Comparison of ENCODE assay signal across 8 cellular contexts in the genomic region with DNA sequence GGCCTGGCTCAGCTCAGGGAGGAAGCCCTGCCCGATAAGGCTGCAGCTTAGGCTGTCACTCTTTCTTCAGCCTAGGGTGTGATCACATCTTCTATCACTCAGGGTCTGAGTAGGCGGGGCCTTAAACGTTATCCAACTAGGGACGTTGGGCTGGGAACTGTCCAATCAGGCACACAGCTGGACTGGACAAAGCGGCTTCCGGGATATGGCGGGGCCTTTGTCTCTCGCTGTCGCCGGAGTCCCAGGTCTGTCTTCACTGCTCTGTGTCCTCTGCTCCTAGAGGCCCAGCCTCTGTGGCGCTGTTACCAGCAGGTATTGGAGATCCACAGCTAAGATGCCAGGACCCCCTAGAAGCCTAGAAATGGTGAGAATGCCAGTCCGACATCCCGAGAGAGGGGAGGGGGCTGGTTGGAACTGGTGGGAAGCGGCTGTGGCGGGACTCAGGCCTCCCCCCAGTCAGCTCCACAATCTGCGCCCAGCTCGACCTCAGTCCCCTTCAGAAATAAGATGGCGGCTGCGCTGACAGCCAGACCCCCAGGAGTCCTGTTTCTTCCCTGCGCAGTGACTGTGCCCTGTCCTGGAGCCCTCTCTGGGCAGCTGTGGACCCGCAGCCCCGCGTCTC. TPM values are rescaled to one million over a fixed set of nuclear protein-coding genes. Genes with fewer than 3 reads are reported as not detected.
DNase-seq lines count a peak whose midpoint lies in the region; ATAC-seq, FAIRE-seq and TF ChIP-seq lines count a peak whose summit lies in the region.

TSS of gene ZNF254 (plus strand) at position 214 of the 622 bp plus-strand sequence. CDS start at position 335, 121 bp downstream.

- peak within 1 kb of the TSS; percentile 97 for H3K27ac ChIP-seq in keratinocyte (ENCODE audit: control insufficient read depth, insufficient read depth, low read length)

- peaks cover 28% of the 10 kb centered on the region for H3K79me2 ChIP-seq in keratinocyte (ENCODE audit: control insufficient read depth, insufficient read depth, low read length)

- dilution Hi-C loops in keratinocyte (cut with MboI; ENCODE audit: extremely low pct_ligation_motif_present, low sequenced_read_pairs), result no loop called here

- ATAC-seq in HG02759 (IDR thresholded peaks at IDR 0.05; ENCODE audit: unreplicated experiment), result peak; percentile 98

- H3K4me1 ChIP-seq in keratinocyte (ENCODE audit: control insufficient read depth, extremely low read depth, insufficient read depth, low read length), result no peaks in the 10 kb centered on the region

- TF ChIP-seq CTCF in GM12864 (IDR thresholded peaks at IDR 0.05; ENCODE audit: low read depth, low read length, missing control alignments) (no peak), keratinocyte (optimal IDR thresholded peaks at IDR 0.05 in 1 of 3, IDR thresholded peaks at IDR 0.05 in 1 of 3, conservative IDR thresholded peaks at IDR 0.05 in 1 of 3; ENCODE audit: extremely low read depth in 1 of 3, insufficient read depth in 2 of 3, low read length in 3 of 3) (no peak)

- DNase-seq in GM12864 (ENCODE audit: low read depth), result peak; percentile 95
- DNase-seq in NCI-H2107 (lab: John Stamatoyannopoulos, UW), result peak; percentile 73
- DNase-seq in activated CD4-positive, CD25-positive, alpha-beta regulatory T cell treated with anti-CD3 and anti-CD28 coated beads, Interleukin-2, amount 50 U/mL, for 72 hours, result peak; percentile 77
- peak; percentile 38 to 84 for DNase-seq in cerebellar nuclear complex (lab: John Stamatoyannopoulos, UW)
- DNase-seq in keratinocyte (ENCODE audit: low read depth, low spot score), result peak; percentile 71
- peak; percentile 70 to 77 (median 74) for DNase-seq in stimulated activated CD4-positive, alpha-beta T cell treated with anti-CD3 and anti-CD28 coated beads, Interleukin-12 subunit alpha, Interleukin-12 subunit beta, amount 100 ng/mL, for 48 hours (ENCODE audit: low read depth in 2 of 3, low spot score in 1 of 3)
- no peak for DNase-seq in DMS53 treated with DMSO at 0.1 percent for 48 hours (lab: John Stamatoyannopoulos, UW; ENCODE audit: unreplicated experiment)

- peak within 1 kb of the TSS; percentile 99 for H3K9ac ChIP-seq in keratinocyte (ENCODE audit: control insufficient read depth, extremely low read depth, insufficient read depth, low read length)

- no peaks in the 10 kb centered on the region for H3K9me3 ChIP-seq in keratinocyte (ENCODE audit: control insufficient read depth, low read depth, low read length)

- H3K36me3 ChIP-seq in keratinocyte (ENCODE audit: control insufficient read depth in 2 of 2, extremely low read depth in 1 of 2, insufficient read depth in 2 of 2, low read length in 2 of 2), result no peaks in the 10 kb centered on the region

- H3K4me2 ChIP-seq in keratinocyte (ENCODE audit: control insufficient read depth, extremely low read depth, insufficient read depth, low read depth, low read length), result peak within 1 kb of the TSS; percentile 79

- H3K4me3 ChIP-seq in GM12864 (ENCODE audit: low read depth, low read length) (peak within 1 kb of the TSS; percentile 67), keratinocyte (ENCODE audit: control insufficient read depth in 2 of 3, extremely low read depth in 1 of 3, insufficient read depth in 2 of 3, low read depth in 1 of 3, low read length in 3 of 3) (peak within 1 kb of the TSS; percentile 74 to 94 (median 82))

- H4K20me1 ChIP-seq in keratinocyte (ENCODE audit: control insufficient read depth, extremely low read depth, insufficient read depth, low read length), result no peaks in the 10 kb centered on the region

- peak; percentile 81 for FAIRE-seq in keratinocyte (lab: Jason Lieb, UNC)

- no peaks in the 10 kb centered on the region for H3K9me1 ChIP-seq in keratinocyte (ENCODE audit: control insufficient read depth, extremely low read depth, insufficient read depth, low read length)

- no peaks in the 10 kb centered on the region for H3K27me3 ChIP-seq in keratinocyte (ENCODE audit: control insufficient read depth, extremely low read depth, insufficient read depth, low read length)

- peak within 1 kb of the TSS; percentile 98 for H2AFZ ChIP-seq in keratinocyte (ENCODE audit: control insufficient read depth, low read length)

RNA-seq across cellular contexts. Expression of gene ZNF254, which starts in this region (rescaled TPM):
- polyA plus RNA-seq in keratinocyte, result 5.0 to 6.3 TPM (median 5.7 TPM) in 3 replicates
- polyA plus RNA-seq in keratinocyte (2011; ENCODE audit: low read depth), result 9.9 TPM
- 1.6 and 3.2 TPM in 2 replicates for polyA plus RNA-seq in keratinocyte (2011; cell fraction: cytosol; rRNA removed)
- 7.2 and 9.9 TPM in 2 replicates for polyA plus RNA-seq in keratinocyte (2011; cell fraction: nucleus; rRNA removed)
- 3.0 and 4.0 TPM in 2 replicates for polyA plus RNA-seq in keratinocyte (2012; ENCODE audit: low replicate concordance)
- 8.4 to 16.6 TPM (median 10.2 TPM) in 3 replicates for polyA minus RNA-seq in keratinocyte
- 9.0 TPM for polyA minus RNA-seq in keratinocyte (2011; cell fraction: cytosol; rRNA and poly(A)+ RNA removed)
- polyA minus RNA-seq in keratinocyte (2011; cell fraction: nucleus; rRNA and poly(A)+ RNA removed), result 10.8 and 22.5 TPM in 2 replicates
